In genomic region chr5:125961150-125961549, GRCh38 we compare ENCODE assay signal across 14 cellular contexts.
DNase-seq lines count a peak whose midpoint lies in the region; ATAC-seq and TF ChIP-seq lines count a peak whose summit lies in the region.
"Had no signal": no experiment of that assay in that cellular context is flagged by ENCODE, and none has a peak within 500 bp of the region (broad histone marks: within the 10 kb centered on the region; RNA-seq: fewer than 3 reads in every experiment).

No MANE protein-coding gene starts in this region.

- no peak overlapping the region for H4K8ac ChIP-seq in mesenchymal stem cell (ENCODE audit: low read length)

- no peak for DNase-seq in activated B cell treated with CpG ODN at 0.5 μM for 24 hours
- DNase-seq in mesenchymal stem cell: no peak
- DNase-seq in left lobe of liver (ENCODE audit: low spot score): no peak
- DNase-seq in anterior cingulate cortex (lab: John Stamatoyannopoulos, UW): no peak
- no peak for DNase-seq in osteoblast (ENCODE audit: insufficient read length, low spot score, missing footprints)
- DNase-seq: central memory CD4-positive, alpha-beta T cell; heart left ventricle; small intestine; stimulated activated naive CD4-positive, alpha-beta T cell treated with Interleukin-2 at 50 U/mL for 16 hours had no signal

- H2AFZ ChIP-seq in mesenchymal stem cell (ENCODE audit: low read depth, low read length): no peak overlapping the region
- H2AFZ ChIP-seq in osteoblast (ENCODE audit: low read length): no peak overlapping the region

- H3K4me3 ChIP-seq in mesenchymal stem cell (ENCODE audit: insufficient read depth in 1 of 2, low read depth in 1 of 2, low read length in 2 of 2) (no peak overlapping the region), osteoblast (ENCODE audit: insufficient read depth, low read length) (no peak overlapping the region)
- H3K4me3 ChIP-seq: heart left ventricle, SK-N-MC had no signal

- peaks cover 4% of the 10 kb centered on the region for H3K4me1 Mint-ChIP-seq in activated B cell treated with CpG ODN at 0.5 μM for 24 hours

- no peak overlapping the region for H2AK5ac ChIP-seq in mesenchymal stem cell (ENCODE audit: low read length, severe bottlenecking)

- H3K36me3 Mint-ChIP-seq in activated B cell treated with CpG ODN at 0.5 μM for 24 hours (ENCODE audit: low read depth): no peaks in the 10 kb centered on the region

- WGBS in mesenchymal stem cell: 92% methylated on average over 1 of the region's 1 CpG

- H3K18ac ChIP-seq in mesenchymal stem cell (ENCODE audit: low read depth in 1 of 2, low read length in 2 of 2): no peak overlapping the region

- H3K9ac ChIP-seq in mesenchymal stem cell (ENCODE audit: low read length): no peak overlapping the region

- no peak overlapping the region for H2BK120ac ChIP-seq in mesenchymal stem cell (ENCODE audit: low read depth, low read length)

- peaks cover 7% of the 10 kb centered on the region for H3K27me3 Mint-ChIP-seq in activated B cell treated with CpG ODN at 0.5 μM for 24 hours

- no peak for TF ChIP-seq CTCF in activated B cell treated with CpG ODN at 0.5 μM for 24 hours (IDR thresholded peaks at IDR 0.05)
- TF ChIP-seq CTCF in osteoblast (IDR thresholded peaks at IDR 0.05; ENCODE audit: extremely low read depth, low read depth, low read length): no peak

- no peaks in the 10 kb centered on the region for H4K20me1 ChIP-seq in osteoblast (ENCODE audit: insufficient read depth, low read length)

- POLR2A ChIA-PET in activated B cell treated with CpG ODN at 0.5 μM for 24 hours (lab: Charles Lee): no interaction called here

- intact Hi-C loops in activated B cell treated with CpG ODN at 0.5 μM for 24 hours (cut with micrococcal nuclease): no loop called here

- H3K79me2 ChIP-seq in osteoblast (ENCODE audit: insufficient read depth, low read length): no peaks in the 10 kb centered on the region

- no peak overlapping the region for H3K23ac ChIP-seq in mesenchymal stem cell (ENCODE audit: low read length in 2 of 2)

- CTCF ChIA-PET in activated B cell treated with CpG ODN at 0.5 μM for 24 hours (lab: Charles Lee): no interaction called here

- H3K14ac ChIP-seq in mesenchymal stem cell (ENCODE audit: low read length in 2 of 2): no peak overlapping the region

- no peak overlapping the region for H4K91ac ChIP-seq in mesenchymal stem cell (ENCODE audit: low read length)

- no peaks in the 10 kb centered on the region for H3K27me3 ChIP-seq in mesenchymal stem cell (ENCODE audit: control insufficient read depth in 1 of 2, insufficient read depth in 1 of 2, low read length in 2 of 2)
- no peaks in the 10 kb centered on the region for H3K27me3 ChIP-seq in osteoblast (ENCODE audit: insufficient read depth, low read length)
- H3K27me3 ChIP-seq: heart left ventricle had no signal

- no peaks in the 10 kb centered on the region for H3K9me3 ChIP-seq in mesenchymal stem cell (ENCODE audit: control insufficient read depth, low read length)
- no peaks in the 10 kb centered on the region for H3K9me3 ChIP-seq in osteoblast (ENCODE audit: low read depth, low read length)
- H3K9me3 ChIP-seq: heart left ventricle had no signal

- H3K9me3 Mint-ChIP-seq in activated B cell treated with CpG ODN at 0.5 μM for 24 hours: no peaks in the 10 kb centered on the region

- H3K4me3 Mint-ChIP-seq in activated B cell treated with CpG ODN at 0.5 μM for 24 hours: no peak overlapping the region

- H3K27ac ChIP-seq in mesenchymal stem cell (ENCODE audit: low read length, poor library complexity, severe bottlenecking): no peak overlapping the region
- H3K27ac ChIP-seq in osteoblast (ENCODE audit: low read depth, low read length): no peak overlapping the region
- H3K27ac ChIP-seq: heart left ventricle, HL-60, SK-N-MC had no signal

- H3K79me1 ChIP-seq in mesenchymal stem cell (replicated peaks; ENCODE audit: low read length, poor library complexity, severe bottlenecking): no peaks in the 10 kb centered on the region

- H2BK15ac ChIP-seq in mesenchymal stem cell (ENCODE audit: low read depth, poor library complexity, severe bottlenecking): no peak overlapping the region

- H3K36me3 ChIP-seq in mesenchymal stem cell (ENCODE audit: control insufficient read depth in 1 of 2, insufficient read depth in 2 of 2, low read depth in 1 of 2, low read length in 2 of 2) (no peaks in the 10 kb centered on the region), osteoblast (ENCODE audit: insufficient read depth, low read length) (no peaks in the 10 kb centered on the region)
- H3K36me3 ChIP-seq: heart left ventricle had no signal

- H3K4me2 ChIP-seq in mesenchymal stem cell (ENCODE audit: low read length, poor library complexity, severe bottlenecking) (no peak overlapping the region), osteoblast (ENCODE audit: insufficient read depth, low read length) (no peak overlapping the region)

- no peak overlapping the region for H2BK5ac ChIP-seq in mesenchymal stem cell (ENCODE audit: low read depth, low read length, poor library complexity, severe bottlenecking)

- ATAC-seq in GM18873 (IDR thresholded peaks at IDR 0.05; ENCODE audit: low FRiP score, unreplicated experiment) (peak; percentile 99), GM21576 (IDR thresholded peaks at IDR 0.05; ENCODE audit: unreplicated experiment) (peak; percentile 99), HG03139 (IDR thresholded peaks at IDR 0.05; ENCODE audit: unreplicated experiment) (peak; percentile 99), activated B cell treated with CpG ODN at 0.5 μM for 24 hours (ENCODE audit: low read depth) (peak; percentile 71), left lobe of liver (no peak)
- ATAC-seq: heart left ventricle had no signal

- H3K27ac Mint-ChIP-seq in activated B cell treated with CpG ODN at 0.5 μM for 24 hours: no peak overlapping the region

- no peak overlapping the region for H2BK12ac ChIP-seq in mesenchymal stem cell (ENCODE audit: low read length in 2 of 2)

- no peak overlapping the region for H3K4ac ChIP-seq in mesenchymal stem cell (ENCODE audit: low read depth in 1 of 2, low read length in 2 of 2)

- H3K4me1 ChIP-seq in mesenchymal stem cell (ENCODE audit: control insufficient read depth, insufficient read depth, low read depth, low read length): no peaks in the 10 kb centered on the region
- no peaks in the 10 kb centered on the region for H3K4me1 ChIP-seq in osteoblast (ENCODE audit: insufficient read depth, low read length)
- H3K4me1 ChIP-seq: heart left ventricle had no signal
